20 cellular contexts compared by ENCODE assay signal in genomic region chrX:72478853-72479252, GRCh38.
DNase-seq lines count a peak whose midpoint lies in the region; ATAC-seq and TF ChIP-seq lines count a peak whose summit lies in the region.
"Had no signal": no experiment of that assay in that cellular context is flagged by ENCODE, and none has a peak within 500 bp of the region (broad histone marks: within the 10 kb centered on the region; RNA-seq: fewer than 3 reads in every experiment).

No MANE protein-coding gene starts in this region.

- H3K9me3 ChIP-seq in colonic mucosa (no peaks in the 10 kb centered on the region), right lobe of liver (no peaks in the 10 kb centered on the region)
- H3K9me3 ChIP-seq: A549, BE2C had no signal

- H2AFZ ChIP-seq in GM23338: no peak overlapping the region

- H3K27me3 Mint-ChIP-seq in GM23338 (ENCODE audit: insufficient read depth, low read depth, poor library complexity) (no peaks in the 10 kb centered on the region), type B pancreatic cell (no peaks in the 10 kb centered on the region)
- H3K27me3 Mint-ChIP-seq: CD4-positive, CD25-positive, alpha-beta regulatory T cell had no signal

- H3K4me1 ChIP-seq in GM23338 (ENCODE audit: insufficient read depth) (peaks cover 3% of the 10 kb centered on the region), colonic mucosa (no peaks in the 10 kb centered on the region), right lobe of liver (peaks cover 0 to 9% (median 0%) of the 10 kb centered on the region in 4 donors)
- H3K4me1 ChIP-seq: A549 had no signal

- TF ChIP-seq CTCF in GM23338 (conservative IDR thresholded peaks at IDR 0.05; ENCODE audit: low read depth in 2 of 2): no peak
- no peak for TF ChIP-seq CTCF in colonic mucosa (IDR thresholded peaks at IDR 0.05)
- TF ChIP-seq CTCF in right lobe of liver (IDR thresholded peaks at IDR 0.05): no peak
- no peak for TF ChIP-seq CTCF in type B pancreatic cell (conservative IDR thresholded peaks at IDR 0.05)

- H3K9me3 Mint-ChIP-seq in GM23338 (no peaks in the 10 kb centered on the region; the same call in 2 of the 3 replicates), type B pancreatic cell (no peaks in the 10 kb centered on the region)

- H3K27me3 ChIP-seq in GM23338 (ENCODE audit: insufficient read depth): no peaks in the 10 kb centered on the region
- no peaks in the 10 kb centered on the region for H3K27me3 ChIP-seq in colonic mucosa
- no peaks in the 10 kb centered on the region for H3K27me3 ChIP-seq in right lobe of liver
- H3K27me3 ChIP-seq: BE2C had no signal

- no peak overlapping the region for H3K4me2 ChIP-seq in GM23338
- H3K4me2 ChIP-seq: A549 had no signal

- intact Hi-C loops in colonic mucosa (cut with DNase I) (no loop called here), right lobe of liver (cut with DNase I) (no loop called here)

- no peak for TF ChIP-seq POLR2A in right lobe of liver (IDR thresholded peaks at IDR 0.05)

- DNase-seq in GM23338 (ENCODE audit: low spot score) (no peak), colonic mucosa (peak; percentile 18), right lobe of liver (peak; percentile 13 to 57 (median 51)), type B pancreatic cell (ENCODE audit: extremely low spot score, unreplicated experiment) (no peak), NCI-H2081 treated with DMSO at 0.1 percent for 48 hours (lab: John Stamatoyannopoulos, UW) (no peak), NCI-H1092 treated with DMSO at 0.1 percent for 48 hours (lab: John Stamatoyannopoulos, UW) (no peak)
- DNase-seq: CD4-positive, CD25-positive, alpha-beta regulatory T cell; DMS 273 treated with DMSO at 0.1 percent for 48 hours; DMS79 treated with DMSO at 0.1 percent for 48 hours; GOT3; HCEC 1CT; KBM-7; NCI-H1105; NCI-H146; NCI-H2029 treated with DMSO at 0.1 percent for 48 hours; NCI-H524 treated with DMSO at 0.1 percent for 48 hours had no signal

- H3K9ac ChIP-seq in colonic mucosa (ENCODE audit: low read depth in 2 of 2, low read length in 2 of 2): no peak overlapping the region

- H3K27ac ChIP-seq in GM23338 (ENCODE audit: low read depth) (no peak overlapping the region), colonic mucosa (peak overlapping the region; percentile 23), right lobe of liver (peak overlapping the region in 2 of 3 donors; percentile 30 to 35)
- H3K27ac ChIP-seq: A549 had no signal

- H3K36me3 Mint-ChIP-seq in GM23338 (ENCODE audit: low read depth): peaks cover 4% of the 10 kb centered on the region; the same call in 2 of the 3 replicates
- H3K36me3 Mint-ChIP-seq in type B pancreatic cell: peaks cover 7% of the 10 kb centered on the region

- H3K27ac Mint-ChIP-seq in GM23338: peak overlapping the region; percentile 7; the same call in 1 of the 2 replicates
- H3K27ac Mint-ChIP-seq in type B pancreatic cell: peak overlapping the region; percentile 22
- H3K27ac Mint-ChIP-seq: CD4-positive, CD25-positive, alpha-beta regulatory T cell had no signal

- 37% methylated on average over 9 of the region's 9 CpGs for WGBS in right lobe of liver (ENCODE audit: insufficient coverage, low coverage, low lambda C conversion rate, missing lambda C conversion rate)

- H3K4me3 ChIP-seq in GM23338: no peak overlapping the region
- no peak overlapping the region for H3K4me3 ChIP-seq in colonic mucosa
- H3K4me3 ChIP-seq in right lobe of liver: no peak overlapping the region
- H3K4me3 ChIP-seq: A549 had no signal

- no peak for ATAC-seq in GM23338
- ATAC-seq in right lobe of liver: peak; percentile 87 to 94 (median 92)
- no peak for ATAC-seq in GM21576 (IDR thresholded peaks at IDR 0.05; ENCODE audit: unreplicated experiment)
- ATAC-seq: A549, Panc1 had no signal

- no peaks in the 10 kb centered on the region for H3K9me2 ChIP-seq in GM23338 (ENCODE audit: insufficient read depth)

- H3F3A ChIP-seq in GM23338 (replicated peaks; ENCODE audit: low read depth): no peaks in the 10 kb centered on the region

- no peak overlapping the region for H3K4me3 Mint-ChIP-seq in GM23338
- H3K4me3 Mint-ChIP-seq in type B pancreatic cell: no peak overlapping the region
- H3K4me3 Mint-ChIP-seq: CD4-positive, CD25-positive, alpha-beta regulatory T cell had no signal

- peaks cover 43% of the 10 kb centered on the region for H3K4me1 Mint-ChIP-seq in GM23338
- H3K4me1 Mint-ChIP-seq in type B pancreatic cell (ENCODE audit: unreplicated experiment): peaks cover 17% of the 10 kb centered on the region
- H3K4me1 Mint-ChIP-seq: CD4-positive, CD25-positive, alpha-beta regulatory T cell had no signal

- H4K20me1 ChIP-seq in GM23338 (replicated peaks; ENCODE audit: insufficient read depth): no peaks in the 10 kb centered on the region

- no peaks in the 10 kb centered on the region for H3K79me2 ChIP-seq in GM23338 (replicated peaks; ENCODE audit: insufficient read depth)

- H3K36me3 ChIP-seq in GM23338 (ENCODE audit: insufficient read depth) (no peaks in the 10 kb centered on the region), colonic mucosa (no peaks in the 10 kb centered on the region), right lobe of liver (no peaks in the 10 kb centered on the region)
- H3K36me3 ChIP-seq: BE2C had no signal

TF ChIP-seq in GM23338, 12 proteins besides CTCF, POLR2A, EP300 and RAD21:
- TF ChIP-seq POLR2AphosphoS5 (IDR thresholded peaks at IDR 0.05; ENCODE audit: low read depth): no peak
- TF ChIP-seq CREB1 (CRISPR knock-in tag; IDR thresholded peaks at IDR 0.05; ENCODE audit: low read depth): no peak

Comparison
In these comparisons a context has a peak if more than half of its experiments do, and no peak if none do; other contexts are left out.
1. ATAC-seq: peak in right lobe of liver (4 of 4); none in GM23338 (single experiment) and GM21576 (single experiment).
2. DNase-seq: peak in colonic mucosa (single experiment) and right lobe of liver (3 of 3); none in GM23338 (single experiment), type B pancreatic cell (single experiment), NCI-H2081 treated with DMSO at 0.1 percent for 48 hours (single experiment) and NCI-H1092 treated with DMSO at 0.1 percent for 48 hours (single experiment).